Comparison of ENCODE assay signal across 8 cellular contexts in the genomic region with DNA sequence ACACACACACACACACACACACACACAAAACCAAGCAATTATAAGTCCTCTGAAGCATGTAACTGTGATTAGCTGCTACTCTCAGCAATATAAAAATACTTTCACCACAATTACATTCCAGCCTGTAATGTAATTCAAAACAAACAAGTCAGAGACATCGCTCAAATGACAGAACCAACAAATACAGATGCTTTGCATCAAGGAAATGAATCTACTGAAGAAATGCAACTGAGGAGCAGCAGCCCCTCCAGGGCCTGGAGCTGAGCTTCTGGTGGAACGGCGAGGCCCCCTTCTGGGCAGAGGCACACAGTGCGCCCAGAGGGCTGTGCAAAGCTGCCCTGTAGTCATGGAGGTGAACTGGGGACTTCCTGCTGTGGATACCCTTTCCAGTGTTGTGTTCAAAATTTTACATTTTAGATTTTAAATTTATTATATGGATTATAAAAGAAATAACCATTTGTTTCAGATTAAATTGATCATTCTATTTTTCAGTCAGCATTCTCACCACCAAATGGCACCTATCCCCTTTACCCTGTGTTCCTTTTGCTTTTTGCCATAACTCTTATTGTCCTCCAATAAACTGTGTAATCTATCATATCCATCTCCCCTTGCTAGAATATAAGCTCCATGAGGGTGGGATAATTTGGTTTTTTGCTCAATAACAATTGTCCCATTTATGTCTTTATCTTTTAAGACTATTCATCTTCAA. TPM values are rescaled to one million over a fixed set of nuclear protein-coding genes. Genes with fewer than 3 reads are reported as not detected.
DNase-seq lines count a peak whose midpoint lies in the region; ATAC-seq, FAIRE-seq and TF ChIP-seq lines count a peak whose summit lies in the region.

No MANE protein-coding gene starts in this region.

- no peak overlapping the region for H3K9ac ChIP-seq in KMS-11

- H3K4me1 ChIP-seq in KMS-11 (ENCODE audit: low read depth, poor library complexity, severe bottlenecking) (peaks cover 13% of the 10 kb centered on the region), RWPE2 (ENCODE audit: insufficient read depth, poor library complexity, severe bottlenecking) (no peaks in the 10 kb centered on the region), pancreas (no peaks in the 10 kb centered on the region), upper lobe of right lung (peaks cover 5% of the 10 kb centered on the region)

- peak; percentile 74 for TF ChIP-seq CTCF in KMS-11 (conservative IDR thresholded peaks at IDR 0.05; ENCODE audit: low read depth, low read length)
- peak; percentile 97 for TF ChIP-seq CTCF in RWPE2 (IDR thresholded peaks at IDR 0.05; ENCODE audit: poor library complexity, severe bottlenecking)
- peak; percentile 54 to 83 (median 80) for TF ChIP-seq CTCF in pancreas (IDR thresholded peaks at IDR 0.05)
- peak; percentile 96 for TF ChIP-seq CTCF in upper lobe of right lung (IDR thresholded peaks at IDR 0.05)

- no peak overlapping the region for H2AFZ ChIP-seq in KMS-11 (ENCODE audit: low read depth)

- intact Hi-C loops in pancreas (cut with DNase I) = loop anchor here in 1 of 3 donors (10.0 kb wide), 1 partner anchor 732 kb away; no protein-coding TSS in a partner anchor
- intact Hi-C loops in upper lobe of right lung (cut with DNase I) = no loop called here

- ATAC-seq in GM21825 (IDR thresholded peaks at IDR 0.05; ENCODE audit: unreplicated experiment) (peak; percentile 100), RWPE2 (ENCODE audit: low read depth) (peak; percentile 98), pancreas (peak; percentile 71 to 98 (median 96)), upper lobe of right lung (peak; percentile 99)

- H3K4me3 ChIP-seq in KMS-11 (IDR thresholded peaks at IDR 0.05; ENCODE audit: insufficient read depth, low read depth, low read length) (no peak overlapping the region), RWPE2 (ENCODE audit: severe bottlenecking) (no peak overlapping the region), pancreas (no peak overlapping the region), upper lobe of right lung (no peak overlapping the region)

- no peaks in the 10 kb centered on the region for H4K20me1 ChIP-seq in KMS-11 (ENCODE audit: insufficient read depth)

- WGBS in pancreas, 2 donors = 33 to 40% methylated on average over 4 of the region's 4 CpGs

- H3K4me2 ChIP-seq in KMS-11 = no peak overlapping the region

- H3K36me3 ChIP-seq in KMS-11 (ENCODE audit: insufficient read depth) (no peaks in the 10 kb centered on the region), RWPE2 (ENCODE audit: low read depth) (peaks cover 43% of the 10 kb centered on the region), pancreas (no peaks in the 10 kb centered on the region), upper lobe of right lung (no peaks in the 10 kb centered on the region)

- H3K27me3 ChIP-seq in KMS-11 (ENCODE audit: insufficient read depth, low read depth) (no peaks in the 10 kb centered on the region), RWPE2 (ENCODE audit: insufficient read depth, poor library complexity, severe bottlenecking) (no peaks in the 10 kb centered on the region), pancreas (no peaks in the 10 kb centered on the region), upper lobe of right lung (no peaks in the 10 kb centered on the region)

- FAIRE-seq in frontal cortex (lab: Jason Lieb, UNC) (peak; percentile 30), pancreas (lab: Jason Lieb, UNC) (no peak)

- H3K79me2 ChIP-seq in KMS-11 (ENCODE audit: insufficient read depth, low read depth) = no peaks in the 10 kb centered on the region

- H3K27ac ChIP-seq in KMS-11 (no peak overlapping the region), RWPE2 (ENCODE audit: poor library complexity, severe bottlenecking) (peak overlapping the region; percentile 9), pancreas (no peak overlapping the region), upper lobe of right lung (no peak overlapping the region)

- peak; percentile 16 for DNase-seq in GF-D8 (lab: John Stamatoyannopoulos, UW)
- no peak for DNase-seq in RWPE2 (ENCODE audit: low spot score)
- peak; percentile 88 for DNase-seq in activated effector memory CD4-positive, alpha-beta T cell treated with anti-CD3 and anti-CD28 coated beads, Interleukin-2, amount 50 U/mL, for 16 hours
- peak in 1 of 2 donors; percentile 51 for DNase-seq in frontal cortex (ENCODE audit: low spot score in 2 of 2)
- peak; percentile 23 to 80 (median 55) for DNase-seq in pancreas
- DNase-seq in upper lobe of right lung = peak; percentile 85

- H3K9me3 ChIP-seq in RWPE2 (ENCODE audit: severe bottlenecking) (no peaks in the 10 kb centered on the region), pancreas (no peaks in the 10 kb centered on the region), upper lobe of right lung (no peaks in the 10 kb centered on the region)

RNA-seq across cellular contexts. Expression of gene ADAT2, which starts 23.2 kb away (rescaled TPM):
- total RNA-seq in frontal cortex (4.5 TPM), pancreas (1 to 10 TPM; 1.9 to 6.3 (median 3.5) TPM), upper lobe of right lung (7.1 TPM)
- polyA plus RNA-seq in pancreas = 10 to 100 TPM; 11.0 to 12.1 TPM

RNA-seq across cellular contexts. Expression of gene PEX3, which starts 23.3 kb away (rescaled TPM):
- 33.8 TPM for total RNA-seq in frontal cortex
- 1 to 10 TPM; 5.6 to 9.6 (median 6.6) TPM for total RNA-seq in pancreas
- polyA plus RNA-seq in pancreas = 1 to 10 TPM; 2.8 to 9.2 TPM
- total RNA-seq in upper lobe of right lung = 18.8 TPM
